6 cellular contexts compared by ENCODE assay signal in the genomic region with DNA sequence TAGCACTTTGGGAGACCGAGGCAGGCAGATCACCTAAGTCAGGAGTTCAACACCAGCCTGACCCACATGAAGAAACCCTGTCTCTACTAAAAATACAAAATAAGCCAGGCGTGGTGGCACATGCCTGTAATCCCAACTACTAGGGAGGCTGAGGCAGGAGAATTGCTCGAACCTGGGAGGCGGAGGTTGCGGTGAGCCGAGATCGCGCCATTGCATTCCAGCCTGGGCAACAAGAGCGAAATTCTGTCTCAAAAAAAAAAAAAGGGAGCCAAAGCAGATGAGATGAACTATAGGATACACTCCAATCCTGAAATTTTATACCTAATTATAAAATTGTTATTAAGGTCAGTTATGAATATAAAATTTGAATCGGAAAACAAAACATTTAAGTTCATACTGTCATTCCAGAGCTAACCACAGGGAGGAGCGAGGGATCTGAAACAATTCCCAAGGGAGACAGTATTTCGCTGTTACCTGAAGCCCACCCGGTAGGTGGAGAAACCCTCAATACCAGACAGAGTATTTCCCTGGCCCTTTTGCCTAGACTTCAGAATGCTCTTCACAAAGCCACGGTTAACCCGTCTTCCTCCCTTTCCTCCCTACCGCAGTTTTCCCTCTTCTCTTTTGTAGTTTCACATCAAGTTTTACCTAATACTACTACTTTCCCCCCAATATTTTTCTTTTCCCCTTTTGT.
DNase-seq lines count a peak whose midpoint lies in the region; ATAC-seq, FAIRE-seq and TF ChIP-seq lines count a peak whose summit lies in the region.

No MANE protein-coding gene starts in this region.

- TF ChIP-seq POLR2A in H54 (IDR thresholded peaks at IDR 0.05; ENCODE audit: low read depth, low read length): no peak

- no peaks in the 10 kb centered on the region for H3K9me3 ChIP-seq in iPS-20b (ENCODE audit: insufficient read depth, low read depth, low read length)

- no peaks in the 10 kb centered on the region for H3K4me1 ChIP-seq in iPS-20b (ENCODE audit: insufficient read depth, low read length)

- DNase-seq in AG09309 (ENCODE audit: low read depth) (no peak), HS-5 (ENCODE audit: low read depth) (peak; percentile 28), SW 1271 (lab: John Stamatoyannopoulos, UW) (peak; percentile 18 to 78), H54 (ENCODE audit: insufficient read length, low spot score) (no peak)

- peak overlapping the region; percentile 93 for H3K9ac ChIP-seq in iPS-20b (ENCODE audit: low read depth, low read length)

- no peak for FAIRE-seq in H54 (lab: Jason Lieb, UNC)

- H3K4me3 ChIP-seq in AG09309 (ENCODE audit: control insufficient read depth, low read depth, low read length) (peak overlapping the region; percentile 100), iPS-20b (ENCODE audit: low read length) (peak overlapping the region; percentile 85)

- no peak for ATAC-seq in GM19397 (IDR thresholded peaks at IDR 0.05; ENCODE audit: unreplicated experiment)

- peaks cover 30% of the 10 kb centered on the region; the same call in 1 of the 2 replicates for H3K36me3 ChIP-seq in iPS-20b (ENCODE audit: insufficient read depth, low read depth, low read length)

- no peak overlapping the region for H3K27ac ChIP-seq in iPS-20b (ENCODE audit: low read length)

- H3K27me3 ChIP-seq in iPS-20b (ENCODE audit: insufficient read depth, low read length): no peaks in the 10 kb centered on the region

- TF ChIP-seq CTCF in AG09309 (IDR thresholded peaks at IDR 0.05; ENCODE audit: control insufficient read depth, insufficient read depth, low read depth, low read length, missing control alignments): peak; percentile 58

Comparison
In these comparisons a context has a peak if more than half of its experiments do, and no peak if none do; other contexts are left out.
1. DNase-seq: peak in HS-5 (single experiment) and SW 1271 (2 of 2); none in AG09309 (single experiment) and H54 (single experiment).